ENCODE assay signal across 1 cellular context in genomic region chr4:2501034-2501594, GRCh38.
TF ChIP-seq lines count a peak whose summit lies in the region.

No MANE protein-coding gene starts in this region.

TF ChIP-seq in HepG2, 621 proteins besides CTCF, POLR2A, EP300 and RAD21:
- TF ChIP-seq ZNF691 (CRISPR knock-in tag; IDR thresholded peaks at IDR 0.05; ENCODE audit: borderline replicate concordance, low read depth) = no peak
- TF ChIP-seq KLF11 (CRISPR knock-in tag; IDR thresholded peaks at IDR 0.05) = no peak
- no peak for TF ChIP-seq NONO (IDR thresholded peaks at IDR 0.05)
- TF ChIP-seq NONO (CRISPR knock-in tag; conservative IDR thresholded peaks at IDR 0.05) = no peak
- TF ChIP-seq MAX (IDR thresholded peaks at IDR 0.05) = no peak
- TF ChIP-seq RARA (CRISPR knock-in tag; IDR thresholded peaks at IDR 0.05) = no peak
- TF ChIP-seq ZXDC (CRISPR knock-in tag; IDR thresholded peaks at IDR 0.05) = no peak
- TF ChIP-seq ZNF121 (CRISPR knock-in tag; IDR thresholded peaks at IDR 0.05) = no peak
- TF ChIP-seq ZUFSP (CRISPR knock-in tag; IDR thresholded peaks at IDR 0.05; ENCODE audit: borderline replicate concordance) = no peak
- no peak for TF ChIP-seq KLF16 (CRISPR knock-in tag; IDR thresholded peaks at IDR 0.05)
- TF ChIP-seq NR3C1 (CRISPR knock-in tag; IDR thresholded peaks at IDR 0.05) = no peak
- TF ChIP-seq MYC (CRISPR knock-in tag; IDR thresholded peaks at IDR 0.05; ENCODE audit: borderline replicate concordance) = no peak
- TF ChIP-seq FOXP4 (CRISPR knock-in tag; IDR thresholded peaks at IDR 0.05) = no peak
- no peak for TF ChIP-seq SNRNP70 (IDR thresholded peaks at IDR 0.05; ENCODE audit: low read depth, low read length)
- no peak for TF ChIP-seq ZBTB2 (CRISPR knock-in tag; IDR thresholded peaks at IDR 0.05; ENCODE audit: low read depth)
- TF ChIP-seq ZNF557 (CRISPR knock-in tag; IDR thresholded peaks at IDR 0.05) = no peak
- TF ChIP-seq ESRRA (CRISPR knock-in tag; IDR thresholded peaks at IDR 0.05; ENCODE audit: low read depth) = no peak
- TF ChIP-seq ZNF614 (CRISPR knock-in tag; IDR thresholded peaks at IDR 0.05; ENCODE audit: borderline replicate concordance) = no peak
